Comparison of ENCODE assay signal across 8 cellular contexts in the genomic region with DNA sequence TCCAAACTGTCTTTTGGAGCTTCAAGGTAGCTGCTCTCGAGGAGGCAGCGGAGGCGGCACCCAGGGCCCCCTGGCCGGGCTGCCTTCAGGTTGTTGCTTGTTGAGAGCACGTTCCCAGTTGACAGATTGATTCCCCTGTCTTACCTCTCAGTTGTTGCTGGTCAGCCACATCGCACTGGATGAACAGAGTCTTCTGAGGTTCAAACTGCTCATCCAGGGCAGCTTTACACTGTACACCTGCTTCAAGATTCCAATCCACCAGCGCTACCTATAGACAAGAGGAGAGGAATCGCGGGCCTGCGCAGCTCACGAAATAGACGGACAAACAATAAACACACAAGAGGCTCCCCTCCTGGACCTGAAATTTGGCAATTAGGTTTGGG. TPM values are rescaled to one million over a fixed set of nuclear protein-coding genes. Genes with fewer than 3 reads are reported as not detected.
A peak's percentile ranks its signal among the peaks of the same experiment; 100 is the strongest.
DNase-seq lines count a peak whose midpoint lies in the region; ATAC-seq and TF ChIP-seq lines count a peak whose summit lies in the region.

No MANE protein-coding gene starts in this region.

- H3K27me3 ChIP-seq in HUES6 (ENCODE audit: control insufficient read depth, insufficient read depth, low read length), result peaks cover 37% of the 10 kb centered on the region
- peaks cover 27% of the 10 kb centered on the region for H3K27me3 ChIP-seq in left ventricle myocardium inferior (ENCODE audit: low read depth)
- H3K27me3 ChIP-seq in sigmoid colon, result no peaks in the 10 kb centered on the region

- H3K27ac Mint-ChIP-seq in activated T-cell treated with anti-CD3 and anti-CD28 coated beads, Interleukin-2, amount 50 U/mL, for 72 hours, result no peak overlapping the region

- peak; percentile 58 for DNase-seq in ELF-1 (ENCODE audit: low read depth, low spot score)
- DNase-seq in activated T-cell treated with anti-CD3 and anti-CD28 coated beads, Interleukin-2, amount 50 U/mL, for 72 hours, result peak in 1 of 2 donors; percentile 20
- DNase-seq in left ventricle myocardium inferior, result no peak
- DNase-seq in sigmoid colon, result no peak
- DNase-seq in SKM-1 treated with dmso at 0.1 percent for 144 hours (lab: John Stamatoyannopoulos, UW; ENCODE audit: unreplicated experiment), result no peak
- no peak for DNase-seq in NCI-H2107 (lab: John Stamatoyannopoulos, UW)

- H3K4me1 Mint-ChIP-seq in activated T-cell treated with anti-CD3 and anti-CD28 coated beads, Interleukin-2, amount 50 U/mL, for 72 hours (ENCODE audit: low read depth), result peaks cover 27% of the 10 kb centered on the region

- H3K36me3 ChIP-seq in HUES6 (ENCODE audit: control insufficient read depth, insufficient read depth, low read length) (no peaks in the 10 kb centered on the region), left ventricle myocardium inferior (no peaks in the 10 kb centered on the region), sigmoid colon (peaks cover 0 to 9% (median 0%) of the 10 kb centered on the region in 4 donors)

- TF ChIP-seq CTCF in left ventricle myocardium inferior (IDR thresholded peaks at IDR 0.05; ENCODE audit: borderline replicate concordance), result no peak
- no peak for TF ChIP-seq CTCF in sigmoid colon (IDR thresholded peaks at IDR 0.05)

- peak; percentile 25 for ATAC-seq in GM21529 (IDR thresholded peaks at IDR 0.05; ENCODE audit: unreplicated experiment)
- ATAC-seq in activated T-cell treated with anti-CD3 and anti-CD28 coated beads, Interleukin-2, amount 50 U/mL, for 72 hours (replicated peaks in 1 of 2), result peak; percentile 40 to 46

- peaks cover 0 to 2% of the 10 kb centered on the region in 2 donors for H3K36me3 Mint-ChIP-seq in activated T-cell treated with anti-CD3 and anti-CD28 coated beads, Interleukin-2, amount 50 U/mL, for 72 hours (ENCODE audit: insufficient read depth in 2 of 2)

- WGBS in sigmoid colon, 2 donors, result 1% methylated on average over 12 of the region's 12 CpGs

- H3K9me3 ChIP-seq in HUES6 (ENCODE audit: control insufficient read depth, insufficient read depth, low read depth, low read length) (no peaks in the 10 kb centered on the region), left ventricle myocardium inferior (replicated peaks) (no peaks in the 10 kb centered on the region), sigmoid colon (no peaks in the 10 kb centered on the region)

- intact Hi-C loops in left ventricle myocardium inferior (cut with micrococcal nuclease) (no loop called here), sigmoid colon (cut with DNase I) (loop anchor here (1.0 to 5.0 kb wide), 3 partner anchors 64 to 157 kb away; no protein-coding TSS in a partner anchor)

- H3K9me3 Mint-ChIP-seq in activated T-cell treated with anti-CD3 and anti-CD28 coated beads, Interleukin-2, amount 50 U/mL, for 72 hours, result no peaks in the 10 kb centered on the region

- no peak overlapping the region; the same call in 1 of the 2 replicates for H3K27ac ChIP-seq in HUES6 (ENCODE audit: low read depth, low read length)
- no peak overlapping the region for H3K27ac ChIP-seq in left ventricle myocardium inferior (replicated peaks)
- peak overlapping the region; percentile 63 to 87 (median 82) for H3K27ac ChIP-seq in sigmoid colon

- no peak for TF ChIP-seq POLR2A in sigmoid colon (IDR thresholded peaks at IDR 0.05)

- H3K4me3 ChIP-seq in HUES6 (ENCODE audit: low read depth, low read length) (peak overlapping the region; percentile 82), left ventricle myocardium inferior (peak overlapping the region; percentile 71), sigmoid colon (peak overlapping the region; percentile 59 to 86 (median 76))

- peak overlapping the region; percentile 82 to 85 for H3K4me3 Mint-ChIP-seq in activated T-cell treated with anti-CD3 and anti-CD28 coated beads, Interleukin-2, amount 50 U/mL, for 72 hours

- H3K4me1 ChIP-seq in HUES6 (ENCODE audit: control insufficient read depth, insufficient read depth, low read length) (peaks cover 12% of the 10 kb centered on the region; the same call in 1 of the 2 replicates), left ventricle myocardium inferior (peaks cover 12% of the 10 kb centered on the region), sigmoid colon (peaks cover 0 to 44% (median 28%) of the 10 kb centered on the region in 4 donors)

- TF ChIP-seq EP300 in sigmoid colon (IDR thresholded peaks at IDR 0.05), result no peak

- H3K9ac ChIP-seq in HUES6 (ENCODE audit: low read length), result peak overlapping the region; percentile 74

- peaks cover 19% of the 10 kb centered on the region for H3K27me3 Mint-ChIP-seq in activated T-cell treated with anti-CD3 and anti-CD28 coated beads, Interleukin-2, amount 50 U/mL, for 72 hours (ENCODE audit: low read depth)

RNA-seq across cellular contexts. Expression of a gene that starts 0.5 kb away (rescaled TPM):
- 1 to 10 TPM; 5.2 to 7.2 TPM for total RNA-seq in activated T-cell treated with anti-CD3 and anti-CD28 coated beads, Interleukin-2, amount 50 U/mL, for 72 hours
- 1.4 TPM for total RNA-seq in left ventricle myocardium inferior
- total RNA-seq in sigmoid colon, result 100 to 1,000 TPM; 134 to 232 (median 165) TPM
- polyA plus RNA-seq in sigmoid colon, result 100 to 1,000 TPM in 2 of 3 donors, 10 to 100 TPM in 1; 71.9 to 659 (median 249) TPM

Comparison
In these comparisons a context has a peak if more than half of its experiments do, and no peak if none do; other contexts are left out.
1. H3K27ac ChIP-seq: peak in sigmoid colon (4 of 4); none in HUES6 (single experiment) and left ventricle myocardium inferior (single experiment).
2. RNA of a gene that starts 0.5 kb away (total RNA-seq): 134 to 232 TPM in sigmoid colon; 5.2 to 7.2 TPM in activated T-cell treated with anti-CD3 and anti-CD28 coated beads, Interleukin-2, amount 50 U/mL, for 72 hours and 1.4 TPM in left ventricle myocardium inferior (single experiment); every median in the first group is over 10 times any median in the second.
3. Peak in every context shown above with its lines, with median percentiles within 50 percentile points of each other: H3K4me3 ChIP-seq.